In genomic region chr16:68279726-68280125, GRCh38 we compare ENCODE assay signal across 22 cellular contexts. TPM values are rescaled to one million over a fixed set of nuclear protein-coding genes. Genes with fewer than 3 reads are reported as not detected.
A peak's percentile ranks its signal among the peaks of the same experiment; 100 is the strongest.
DNase-seq lines count a peak whose midpoint lies in the region; ATAC-seq and TF ChIP-seq lines count a peak whose summit lies in the region.
"Had no signal": no experiment of that assay in that cellular context is flagged by ENCODE, and none has a peak within 500 bp of the region (broad histone marks: within the 10 kb centered on the region; RNA-seq: fewer than 3 reads in every experiment).

No MANE protein-coding gene starts in this region.

- H2BK12ac ChIP-seq in H9 (ENCODE audit: insufficient read length, low read depth, low read length) = no peak overlapping the region

- no peaks in the 10 kb centered on the region for H3K27me3 Mint-ChIP-seq in T-helper 1 cell treated with Interleukin-12 subunit alpha and Interleukin-12 subunit beta and Interleukin-4 antibody, amounts not matched to agents 30 μg/mL and 1 μg/mL, for 36 hours (ENCODE audit: low read depth)
- H3K27me3 Mint-ChIP-seq in H9 (ENCODE audit: low read depth) (no peaks in the 10 kb centered on the region), type B pancreatic cell (no peaks in the 10 kb centered on the region)

- H3K27me3 ChIP-seq in H9 (ENCODE audit: insufficient read depth, low read length) (no peaks in the 10 kb centered on the region), skeletal muscle tissue (ENCODE audit: control insufficient read depth in 3 of 3, insufficient read depth in 3 of 3, low read length in 3 of 3) (no peaks in the 10 kb centered on the region)
- H3K27me3 ChIP-seq: right lobe of liver had no signal

- DNase-seq in T-helper 1 cell = no peak
- no peak for DNase-seq in H9
- DNase-seq in activated naive CD4-positive, alpha-beta T cell treated with anti-CD3 and anti-CD28 coated beads, Interleukin-2, amount 50 U/mL, for 72 hours (ENCODE audit: low spot score in 2 of 2) = no peak
- DNase-seq in type B pancreatic cell (ENCODE audit: extremely low spot score, unreplicated experiment) = no peak
- DNase-seq: 8988T, aorta, C1 segment of cervical spinal cord, DMS79 treated with DMSO at 0.1 percent for 48 hours, NCI-H1105 treated with DMSO at 0.1 percent for 48 hours, occipital lobe, right lobe of liver had no signal

- no peak overlapping the region for H3K14ac ChIP-seq in H9 (ENCODE audit: insufficient read depth, low read length)

- WGBS in H9 (ENCODE audit: extremely low coverage, insufficient read length, low lambda C conversion rate) = no CpG with 5 or more reads among the region's 6 CpGs

- H3K79me2 ChIP-seq in H9 (ENCODE audit: insufficient read depth, low read length) = no peaks in the 10 kb centered on the region

- H3K4me1 Mint-ChIP-seq in T-helper 1 cell treated with Interleukin-12 subunit alpha and Interleukin-12 subunit beta and Interleukin-4 antibody, amounts not matched to agents 30 μg/mL and 1 μg/mL, for 36 hours (ENCODE audit: low read depth) = peaks cover 62% of the 10 kb centered on the region
- H3K4me1 Mint-ChIP-seq in H9 = peaks cover 0 to 5% of the 10 kb centered on the region in 2 experiments; a peak in 2 of 4 replicates
- H3K4me1 Mint-ChIP-seq in type B pancreatic cell (ENCODE audit: unreplicated experiment) = peaks cover 12% of the 10 kb centered on the region

- no peak overlapping the region for H2BK15ac ChIP-seq in H9 (ENCODE audit: low read depth, low read length)

- no peak for ATAC-seq in activated naive CD4-positive, alpha-beta T cell treated with anti-CD3 and anti-CD28 coated beads, Interleukin-2, amount 50 U/mL, for 72 hours
- ATAC-seq in GM21576 (IDR thresholded peaks at IDR 0.05; ENCODE audit: unreplicated experiment) (no peak), GM18498 (IDR thresholded peaks at IDR 0.05; ENCODE audit: unreplicated experiment) (no peak)
- ATAC-seq: left lobe of liver, SK-N-SH treated with all-trans-retinoic acid at 6 μM for 48 hours had no signal

- H4K5ac ChIP-seq in H9 (ENCODE audit: insufficient read length, low read depth, low read length) = no peak overlapping the region

- no peaks in the 10 kb centered on the region for H3K4me1 ChIP-seq in H9 (ENCODE audit: insufficient read depth, low read length)
- H3K4me1 ChIP-seq in skeletal muscle tissue (ENCODE audit: control insufficient read depth in 3 of 3, insufficient read depth in 3 of 3, low read length in 3 of 3) = peaks cover 59 to 69% (median 64%) of the 10 kb centered on the region in 3 donors
- H3K4me1 ChIP-seq: right lobe of liver had no signal

- H3K18ac ChIP-seq in H9 (ENCODE audit: insufficient read length, low read depth, low read length) = no peak overlapping the region

- H3K9me3 ChIP-seq in H9 (ENCODE audit: control insufficient read depth, low read depth, low read length) (no peaks in the 10 kb centered on the region), skeletal muscle tissue (ENCODE audit: control insufficient read depth in 3 of 3, low read length in 3 of 3) (no peaks in the 10 kb centered on the region)
- H3K9me3 ChIP-seq: right lobe of liver had no signal

- H3K4me3 ChIP-seq in skeletal muscle tissue (ENCODE audit: low read length in 3 of 3) = no peak overlapping the region
- H3K4me3 ChIP-seq: right lobe of liver had no signal

- H3K56ac ChIP-seq in H9 (ENCODE audit: insufficient read length, low read depth, low read length) = no peak overlapping the region

- H3K4me3 Mint-ChIP-seq in T-helper 1 cell treated with Interleukin-12 subunit alpha and Interleukin-12 subunit beta and Interleukin-4 antibody, amounts not matched to agents 30 μg/mL and 1 μg/mL, for 36 hours = peak overlapping the region; percentile 61
- no peak overlapping the region for H3K4me3 Mint-ChIP-seq in H9
- H3K4me3 Mint-ChIP-seq in type B pancreatic cell = no peak overlapping the region

- H3K27ac ChIP-seq in H9 (ENCODE audit: insufficient read length, low read depth, low read length) = no peak overlapping the region
- H3K27ac ChIP-seq in skeletal muscle tissue (ENCODE audit: low read depth, low read length) = peak overlapping the region; percentile 79
- H3K27ac ChIP-seq: HL-60, KMS-11, right lobe of liver, VCaP had no signal

- peaks cover 3 to 10% (median 6%) of the 10 kb centered on the region in 3 donors for H3K36me3 ChIP-seq in skeletal muscle tissue (ENCODE audit: control insufficient read depth in 3 of 3, insufficient read depth in 3 of 3, low read length in 3 of 3)
- H3K36me3 ChIP-seq: right lobe of liver had no signal

- H2BK20ac ChIP-seq in H9 (ENCODE audit: low read depth, low read length, poor library complexity, severe bottlenecking) = no peak overlapping the region

- H3K23ac ChIP-seq in H9 (ENCODE audit: insufficient read length, low read depth, low read length) = no peak overlapping the region

- no peak overlapping the region for H3K9ac ChIP-seq in H9 (ENCODE audit: extremely low read depth, insufficient read length, low read length)
- H3K9ac ChIP-seq in skeletal muscle tissue (ENCODE audit: low read depth in 1 of 3, low read length in 3 of 3) = no peak overlapping the region
- H3K9ac ChIP-seq: KMS-11 had no signal

- H3T11ph ChIP-seq in H9 (ENCODE audit: low read length) = no peak overlapping the region

- peak overlapping the region; percentile 38 for H3K27ac Mint-ChIP-seq in T-helper 1 cell treated with Interleukin-12 subunit alpha and Interleukin-12 subunit beta and Interleukin-4 antibody, amounts not matched to agents 30 μg/mL and 1 μg/mL, for 36 hours
- H3K27ac Mint-ChIP-seq in H9 (peak overlapping the region in 2 of 3 experiments; percentile 3 to 4; a peak in 3 of 7 replicates), type B pancreatic cell (no peak overlapping the region)
- H3K27ac Mint-ChIP-seq in activated naive CD4-positive, alpha-beta T cell treated with anti-CD3 and anti-CD28 coated beads, Interleukin-2, amount 50 U/mL, for 72 hours = peak overlapping the region; percentile 31 to 64

- TF ChIP-seq CTCF in H9 (conservative IDR thresholded peaks at IDR 0.05) (no peak), type B pancreatic cell (conservative IDR thresholded peaks at IDR 0.05) (no peak)

- H3K9me3 Mint-ChIP-seq in T-helper 1 cell treated with Interleukin-12 subunit alpha and Interleukin-12 subunit beta and Interleukin-4 antibody, amounts not matched to agents 30 μg/mL and 1 μg/mL, for 36 hours = no peaks in the 10 kb centered on the region
- H3K9me3 Mint-ChIP-seq in H9 = no peaks in the 10 kb centered on the region
- no peaks in the 10 kb centered on the region for H3K9me3 Mint-ChIP-seq in activated naive CD4-positive, alpha-beta T cell treated with anti-CD3 and anti-CD28 coated beads, Interleukin-2, amount 50 U/mL, for 72 hours
- no peaks in the 10 kb centered on the region for H3K9me3 Mint-ChIP-seq in type B pancreatic cell

- no peaks in the 10 kb centered on the region for H3K79me1 ChIP-seq in H9 (ENCODE audit: insufficient read depth, low read depth, low read length, poor library complexity, severe bottlenecking)

- no peak overlapping the region for H4K8ac ChIP-seq in H9 (replicated peaks; ENCODE audit: insufficient read length, low read depth, low read length)

- H3K4me2 ChIP-seq in H9 (ENCODE audit: insufficient read depth, insufficient read length, low read length) = no peak overlapping the region
- H3K4me2 ChIP-seq: KMS-11 had no signal

- no peak overlapping the region for H4K91ac ChIP-seq in H9 (ENCODE audit: insufficient read length, low read depth, low read length)

- no peaks in the 10 kb centered on the region for H4K20me1 ChIP-seq in H9 (ENCODE audit: control insufficient read depth, insufficient read depth, insufficient read length)

- H3K23me2 ChIP-seq in H9 (ENCODE audit: insufficient read length, low read depth, low read length, poor library complexity, severe bottlenecking) = no peaks in the 10 kb centered on the region

- H2BK5ac ChIP-seq in H9 (ENCODE audit: insufficient read length, low read length) = no peak overlapping the region

- peaks cover 48% of the 10 kb centered on the region for H3K36me3 Mint-ChIP-seq in T-helper 1 cell treated with Interleukin-12 subunit alpha and Interleukin-12 subunit beta and Interleukin-4 antibody, amounts not matched to agents 30 μg/mL and 1 μg/mL, for 36 hours (ENCODE audit: low read depth)
- H3K36me3 Mint-ChIP-seq in H9 (ENCODE audit: insufficient read depth in 1 of 3, low read depth in 3 of 3) (peaks cover 6 to 23% (median 11%) of the 10 kb centered on the region in 3 experiments; a peak in 5 of 7 replicates), type B pancreatic cell (peaks cover 10% of the 10 kb centered on the region)
- peaks cover 26 to 29% of the 10 kb centered on the region in 2 donors for H3K36me3 Mint-ChIP-seq in activated naive CD4-positive, alpha-beta T cell treated with anti-CD3 and anti-CD28 coated beads, Interleukin-2, amount 50 U/mL, for 72 hours

- no peak overlapping the region for H2AK5ac ChIP-seq in H9 (ENCODE audit: insufficient read length, low read length)

- no peak overlapping the region for H2BK120ac ChIP-seq in H9 (ENCODE audit: low read depth, low read length, poor library complexity, severe bottlenecking)

- no peak overlapping the region for H2AFZ ChIP-seq in H9 (ENCODE audit: low read length)

- H3K4ac ChIP-seq in H9 (ENCODE audit: low read depth, low read length) = no peak overlapping the region

RNA-seq across cellular contexts. Expression of gene SLC7A6, which starts 15.4 kb away (rescaled TPM):
- total RNA-seq in H9 (2021) = 20.1 and 21.1 TPM in 2 replicates
- 10 to 100 TPM; 69.0 to 97.7 TPM for total RNA-seq in activated naive CD4-positive, alpha-beta T cell treated with anti-CD3 and anti-CD28 coated beads, Interleukin-2, amount 50 U/mL, for 72 hours
- 9.4 TPM for total RNA-seq in skeletal muscle tissue
- total RNA-seq in type B pancreatic cell (ENCODE audit: low replicate concordance) = 41.1 and 47.3 TPM in 2 replicates

RNA-seq across cellular contexts. Expression of gene SLC7A6OS, which starts 31.0 kb away (rescaled TPM):
- total RNA-seq in H9 (2021) (21.1 and 24.5 TPM in 2 replicates), skeletal muscle tissue (11.0 TPM), type B pancreatic cell (ENCODE audit: low replicate concordance) (17.3 and 21.7 TPM in 2 replicates)
- total RNA-seq in activated naive CD4-positive, alpha-beta T cell treated with anti-CD3 and anti-CD28 coated beads, Interleukin-2, amount 50 U/mL, for 72 hours = 10 to 100 TPM; 21.4 to 29.6 TPM

RNA-seq across cellular contexts. Expression of gene PRMT7, which starts 31.1 kb away (rescaled TPM):
- total RNA-seq in H9 (2021) (56.6 and 57.8 TPM in 2 replicates), skeletal muscle tissue (49.1 TPM), type B pancreatic cell (ENCODE audit: low replicate concordance) (39.1 and 66.9 TPM in 2 replicates)
- total RNA-seq in activated naive CD4-positive, alpha-beta T cell treated with anti-CD3 and anti-CD28 coated beads, Interleukin-2, amount 50 U/mL, for 72 hours = 10 to 100 TPM; 33.7 to 80.2 TPM

RNA-seq across cellular contexts. Expression of gene PLA2G15, which starts 34.6 kb away (rescaled TPM):
- total RNA-seq in H9 (2021) = 11.0 TPM in 2 replicates
- 1 to 10 TPM; 9.7 to 9.8 TPM for total RNA-seq in activated naive CD4-positive, alpha-beta T cell treated with anti-CD3 and anti-CD28 coated beads, Interleukin-2, amount 50 U/mL, for 72 hours
- total RNA-seq in skeletal muscle tissue = 23.0 TPM
- 20.1 and 22.1 TPM in 2 replicates for total RNA-seq in type B pancreatic cell (ENCODE audit: low replicate concordance)

RNA-seq across cellular contexts. Expression of gene ESRP2, which starts 43.8 kb away (rescaled TPM):
- total RNA-seq in H9 (2021) = 59.3 and 59.5 TPM in 2 replicates
- total RNA-seq in activated naive CD4-positive, alpha-beta T cell treated with anti-CD3 and anti-CD28 coated beads, Interleukin-2, amount 50 U/mL, for 72 hours = under 1 TPM; 0.43 to 0.48 TPM
- total RNA-seq in skeletal muscle tissue = not detected
- total RNA-seq in type B pancreatic cell (ENCODE audit: low replicate concordance) = 65.6 and 150 TPM in 2 replicates
- total RNA-seq: cerebellum, occipital lobe, temporal lobe had no signal
